In the genomic region with DNA sequence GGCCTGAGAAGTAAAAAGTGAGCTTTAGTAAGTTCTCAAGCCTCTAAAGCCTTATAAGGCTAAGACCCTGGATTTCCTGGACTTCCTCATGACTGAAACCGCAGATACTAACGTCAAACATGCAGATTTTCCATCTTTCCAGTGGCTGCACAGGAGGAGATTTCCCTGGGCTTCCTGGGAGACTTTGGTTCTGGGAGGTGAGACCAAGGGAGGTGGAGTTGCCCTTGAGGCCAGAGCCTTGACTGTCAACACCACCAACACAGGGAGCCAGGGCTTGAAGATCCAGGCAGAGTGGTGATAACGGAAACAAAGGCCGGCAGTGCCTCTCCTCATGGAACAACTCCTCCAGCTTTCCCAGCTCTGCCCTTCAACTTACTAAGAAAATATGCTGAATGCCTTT, we compare ENCODE assay signal across 21 cellular contexts.
DNase-seq lines count a peak whose midpoint lies in the region; ATAC-seq, FAIRE-seq and TF ChIP-seq lines count a peak whose summit lies in the region.
"Had no signal": no experiment of that assay in that cellular context is flagged by ENCODE, and none has a peak within 500 bp of the region (broad histone marks: within the 10 kb centered on the region; RNA-seq: fewer than 3 reads in every experiment).

No MANE protein-coding gene starts in this region.

- SMC1A ChIA-PET in GM12878 (lab: Charles Lee; ENCODE audit: uncharacterized antibody, unreplicated experiment), result no interaction called here

- no peak overlapping the region for H3K14ac ChIP-seq in H9 (ENCODE audit: insufficient read depth, low read length)

- no peak overlapping the region for H2BK12ac ChIP-seq in H9 (ENCODE audit: insufficient read length, low read depth, low read length)

- BruUV-seq in GM12878 (replicated peaks; lab: Mats Ljungman, UMichigan), result TSS peak; percentile 15

- no peaks in the 10 kb centered on the region for H3K79me2 ChIP-seq in H9 (ENCODE audit: insufficient read depth, low read length)
- no peaks in the 10 kb centered on the region for H3K79me2 ChIP-seq in GM12878 (ENCODE audit: control insufficient read depth, insufficient read depth, low read length)

- H3K56ac ChIP-seq in H9 (ENCODE audit: insufficient read length, low read depth, low read length), result no peak overlapping the region

- no peak overlapping the region for H3K18ac ChIP-seq in H9 (ENCODE audit: insufficient read length, low read depth, low read length)

- ATAC-seq in GM12878 (no peak), GM18502 (IDR thresholded peaks at IDR 0.05; ENCODE audit: poor library complexity, unreplicated experiment) (no peak), GM21390 (IDR thresholded peaks at IDR 0.05; ENCODE audit: unreplicated experiment) (no peak), omental fat pad (ENCODE audit: low FRiP score) (no peak)
- ATAC-seq: CD8-positive, alpha-beta T cell; HepG2; Panc1 had no signal

- H3K36me3 ChIP-seq in GM12878 (ENCODE audit: control insufficient read depth in 2 of 2, insufficient read depth in 2 of 2, low read length in 1 of 2), result peaks cover 3 to 5% of the 10 kb centered on the region in 2 experiments; a peak in 3 of 4 replicates

- H3K4me3 ChIP-seq in GM12878, result no peak overlapping the region
- H3K4me3 ChIP-seq in fibroblast of pulmonary artery (replicated peaks; ENCODE audit: low read depth, low read length), result no peak overlapping the region
- H3K4me3 ChIP-seq: BLaER1 had no signal

- in situ Hi-C loops in GM12878 (cut with MboI), result no loop called here

- no peak overlapping the region for H2BK15ac ChIP-seq in H9 (ENCODE audit: low read depth, low read length)

- TF ChIP-seq CTCF in H9 (conservative IDR thresholded peaks at IDR 0.05) (no peak), GM12878 (IDR thresholded peaks at IDR 0.05 in 2 of 3, conservative IDR thresholded peaks at IDR 0.05 in 1 of 3; ENCODE audit: control insufficient read depth in 2 of 3, extremely low read depth in 1 of 3, insufficient read depth in 1 of 3, low read depth in 3 of 3, low read length in 3 of 3) (no peak), fibroblast of pulmonary artery (IDR thresholded peaks at IDR 0.05; ENCODE audit: low read length, missing control alignments) (no peak), nephron (IDR thresholded peaks at IDR 0.05; ENCODE audit: unreplicated experiment in 3 of 3) (no peak), omental fat pad (IDR thresholded peaks at IDR 0.05) (no peak)

- TF ChIP-seq EP300 in GM12878 (IDR thresholded peaks at IDR 0.05; ENCODE audit: borderline replicate concordance in 1 of 2, control insufficient read depth in 1 of 2, low read depth in 2 of 2, low read length in 2 of 2), result no peak

- H3K23me2 ChIP-seq in H9 (ENCODE audit: insufficient read length, low read depth, low read length, poor library complexity, severe bottlenecking), result peaks cover 3% of the 10 kb centered on the region

- no peaks in the 10 kb centered on the region for H3K79me1 ChIP-seq in H9 (ENCODE audit: insufficient read depth, low read depth, low read length, poor library complexity, severe bottlenecking)

- no peak for FAIRE-seq in GM12878 (lab: Jason Lieb, UNC)
- FAIRE-seq: A204.1, D721Med, GM18507, HepG2 had no signal

- intact Hi-C loops in GM12878 (cut with micrococcal nuclease; ENCODE audit: unreplicated experiment), result no loop called here

- no peak overlapping the region for H2AFZ ChIP-seq in H9 (ENCODE audit: low read length)
- H2AFZ ChIP-seq in GM12878 (ENCODE audit: control insufficient read depth, low read depth, low read length), result no peak overlapping the region

- H3K4me2 ChIP-seq in H9 (ENCODE audit: insufficient read depth, insufficient read length, low read length), result no peak overlapping the region
- no peak overlapping the region for H3K4me2 ChIP-seq in GM12878 (ENCODE audit: control insufficient read depth, insufficient read depth)
- H3K4me2 ChIP-seq: BLaER1, KMS-11 had no signal

- no peak for TF ChIP-seq RAD21 in GM12878 (IDR thresholded peaks at IDR 0.05; ENCODE audit: insufficient read depth, low read depth, low read length)

- H3K9me3 Mint-ChIP-seq in H9 (no peaks in the 10 kb centered on the region), nephron (no peaks in the 10 kb centered on the region)
- H3K9me3 Mint-ChIP-seq: CD8-positive, alpha-beta T cell had no signal

- H4K8ac ChIP-seq in H9 (replicated peaks; ENCODE audit: insufficient read length, low read depth, low read length), result no peak overlapping the region

- no peak for TF ChIP-seq POLR2A in GM12878 (IDR thresholded peaks at IDR 0.05; ENCODE audit: low read depth, low read length)

- no peak overlapping the region for H2BK5ac ChIP-seq in H9 (ENCODE audit: insufficient read length, low read length)

- no peaks in the 10 kb centered on the region for H3K27me3 Mint-ChIP-seq in H9 (ENCODE audit: low read depth)
- no peaks in the 10 kb centered on the region for H3K27me3 Mint-ChIP-seq in nephron (ENCODE audit: low read depth)

- H3K4me3 Mint-ChIP-seq in H9, result no peak overlapping the region
- no peak overlapping the region for H3K4me3 Mint-ChIP-seq in nephron
- H3K4me3 Mint-ChIP-seq: CD8-positive, alpha-beta T cell had no signal

- H3K4me1 ChIP-seq in H9 (ENCODE audit: insufficient read depth, low read length) (no peaks in the 10 kb centered on the region), GM12878 (ENCODE audit: control insufficient read depth, insufficient read depth, low read length) (no peaks in the 10 kb centered on the region)
- H3K4me1 ChIP-seq: BLaER1 had no signal

- no peak overlapping the region for H3K27ac ChIP-seq in H9 (ENCODE audit: insufficient read length, low read depth, low read length)
- no peak overlapping the region for H3K27ac ChIP-seq in GM12878 (ENCODE audit: control insufficient read depth, insufficient read depth)
- H3K27ac ChIP-seq: BLaER1, KMS-11 had no signal

- CTCF ChIA-PET in GM12878 (lab: Yijun Ruan, JAX), result no interaction called here

- DNase-seq in H9 (no peak), GM12878 (ENCODE audit: low read depth, low spot score) (no peak), fibroblast of pulmonary artery (ENCODE audit: low read depth) (peak; percentile 95), amygdala (lab: John Stamatoyannopoulos, UW) (no peak), omental fat pad (ENCODE audit: low spot score) (no peak)
- DNase-seq: CD8-positive, alpha-beta T cell; DMS79; NCI-H1092 treated with DMSO at 0.1 percent for 48 hours; NCI-H1694; NCI-H510A treated with DMSO at 0.1 percent for 48 hours; NCI-H82 had no signal

- no peak overlapping the region for H2AK5ac ChIP-seq in H9 (ENCODE audit: insufficient read length, low read length)

- POLR2A ChIA-PET in GM12878 (lab: Charles Lee), result no interaction called here

- H3K4ac ChIP-seq in H9 (ENCODE audit: low read depth, low read length), result no peak overlapping the region

- no peaks in the 10 kb centered on the region for H3K36me3 Mint-ChIP-seq in H9 (ENCODE audit: insufficient read depth in 1 of 3, low read depth in 3 of 3)
- H3K36me3 Mint-ChIP-seq in nephron (ENCODE audit: low read depth), result peaks cover 36% of the 10 kb centered on the region

- H3K9ac ChIP-seq in H9 (ENCODE audit: extremely low read depth, insufficient read length, low read length), result no peak overlapping the region
- no peak overlapping the region for H3K9ac ChIP-seq in GM12878 (ENCODE audit: control insufficient read depth, insufficient read depth, low read length)
- H3K9ac ChIP-seq: BLaER1, KMS-11 had no signal

- no peak overlapping the region for H3T11ph ChIP-seq in H9 (ENCODE audit: low read length)

- H3K27ac Mint-ChIP-seq in H9 (no peak overlapping the region), nephron (peak overlapping the region; percentile 40 to 86 (median 78))
- H3K27ac Mint-ChIP-seq: CD8-positive, alpha-beta T cell had no signal

- H4K20me1 ChIP-seq in H9 (ENCODE audit: control insufficient read depth, insufficient read depth, insufficient read length) (no peaks in the 10 kb centered on the region), GM12878 (ENCODE audit: control insufficient read depth, insufficient read depth) (no peaks in the 10 kb centered on the region)
- H4K20me1 ChIP-seq: BLaER1 had no signal

- H4K5ac ChIP-seq in H9 (ENCODE audit: insufficient read length, low read depth, low read length), result no peak overlapping the region

- no peak overlapping the region for H2BK20ac ChIP-seq in H9 (ENCODE audit: low read depth, low read length, poor library complexity, severe bottlenecking)

- no peak overlapping the region for H2BK120ac ChIP-seq in H9 (ENCODE audit: low read depth, low read length, poor library complexity, severe bottlenecking)

- RAD21 ChIA-PET in GM12878 (lab: Charles Lee; ENCODE audit: unreplicated experiment), result no interaction called here

- peak overlapping the region; percentile 23 for H3K23ac ChIP-seq in H9 (ENCODE audit: insufficient read length, low read depth, low read length)

- WGBS in H9 (ENCODE audit: extremely low coverage, insufficient read length, low lambda C conversion rate), result no CpG with 5 or more reads among the region's 4 CpGs
- 85% methylated on average over 4 of the region's 4 CpGs for whole genome bisulfite sequencing in GM12878 (ENCODE audit: insufficient coverage, insufficient replicate concordance, low lambda C conversion rate, missing lambda C conversion rate)

- H3K27me3 ChIP-seq in H9 (ENCODE audit: insufficient read depth, low read length), result no peaks in the 10 kb centered on the region
- no peaks in the 10 kb centered on the region for H3K27me3 ChIP-seq in GM12878 (replicated peaks in 1 of 2; ENCODE audit: control insufficient read depth in 2 of 2, insufficient read depth in 2 of 2, low read length in 1 of 2)
- H3K27me3 ChIP-seq: BLaER1 had no signal

- peaks cover 5 to 6% of the 10 kb centered on the region in 2 experiments for H3K4me1 Mint-ChIP-seq in H9
- H3K4me1 Mint-ChIP-seq in nephron, result peaks cover 8% of the 10 kb centered on the region

- H3K9me3 ChIP-seq in H9 (ENCODE audit: control insufficient read depth, low read depth, low read length), result no peaks in the 10 kb centered on the region
- no peaks in the 10 kb centered on the region for H3K9me3 ChIP-seq in GM12878 (replicated peaks; ENCODE audit: control insufficient read depth, insufficient read depth, low read length)
- H3K9me3 ChIP-seq: BLaER1 had no signal

- H4K91ac ChIP-seq in H9 (ENCODE audit: insufficient read length, low read depth, low read length), result no peak overlapping the region

TF ChIP-seq in GM12878, 131 proteins besides CTCF, POLR2A, EP300 and RAD21:
- TF ChIP-seq STAT3 (IDR thresholded peaks at IDR 0.05; ENCODE audit: low read depth, low read length) (no peak), TAF1 (IDR thresholded peaks at IDR 0.05; ENCODE audit: borderline replicate concordance, low read depth, low read length) (no peak), RAD51 (IDR thresholded peaks at IDR 0.05) (no peak)

Comparison
In these comparisons a context has a peak if more than half of its experiments do, and no peak if none do; other contexts are left out.
1. H3K27ac Mint-ChIP-seq: peak in nephron (3 of 3); none in H9 (0 of 3).